Comparison of ENCODE assay signal across 11 cellular contexts in the genomic region with DNA sequence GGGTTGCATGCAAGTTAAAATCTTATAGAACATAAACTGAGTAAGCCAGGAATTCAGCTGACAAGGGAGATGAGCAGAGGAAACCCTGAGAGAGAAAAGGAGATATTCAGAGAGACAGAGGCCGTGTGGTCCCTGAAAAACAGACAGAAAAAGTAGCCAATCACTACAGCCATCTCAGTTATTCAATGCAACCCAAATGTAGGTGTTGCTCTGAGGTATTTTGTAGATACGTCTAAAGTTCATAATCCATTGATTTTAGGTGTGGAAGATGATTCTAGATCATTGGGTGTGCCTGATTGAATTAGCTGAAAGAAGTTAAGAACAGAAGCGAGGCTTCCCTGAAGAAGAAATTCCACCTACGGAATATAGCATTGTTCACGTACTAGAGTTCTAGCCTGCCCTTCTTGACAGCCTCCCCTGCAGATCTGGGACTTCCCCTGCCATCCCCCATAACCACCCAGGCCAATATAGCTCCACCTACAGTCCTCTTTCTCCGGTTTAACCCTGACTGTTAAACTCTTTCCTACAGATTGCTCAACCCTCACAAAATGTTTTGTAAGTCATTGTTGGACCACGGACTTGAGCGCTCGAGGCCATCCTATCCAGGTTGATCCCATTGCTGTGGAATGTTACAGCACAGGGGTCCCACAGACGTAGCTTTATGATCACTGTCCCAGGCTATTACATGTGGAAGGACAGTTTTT. TPM values are rescaled to one million over a fixed set of nuclear protein-coding genes. Genes with fewer than 3 reads are reported as not detected.
A peak's percentile ranks its signal among the peaks of the same experiment; 100 is the strongest.
DNase-seq lines count a peak whose midpoint lies in the region; ATAC-seq and TF ChIP-seq lines count a peak whose summit lies in the region.
"Had no signal": no experiment of that assay in that cellular context is flagged by ENCODE, and none has a peak within 500 bp of the region (broad histone marks: within the 10 kb centered on the region; RNA-seq: fewer than 3 reads in every experiment).

No MANE protein-coding gene starts in this region.

- in situ Hi-C loops in KBM-7 (cut with MboI; ENCODE audit: low pct_unique_long_range_greater_than_20kb, low sequenced_read_pairs), result no loop called here

- no peak overlapping the region for H3K27ac Mint-ChIP-seq in Caco-2 (ENCODE audit: unreplicated experiment)
- H3K27ac Mint-ChIP-seq in activated CD8-positive, alpha-beta memory T cell treated with anti-CD3 and anti-CD28 coated beads, Interleukin-2, amount 10 ng/mL, durations not matched to agents 7 days and 5 days, result no peak overlapping the region

- BruUV-seq in Caco-2 (replicated peaks; lab: Mats Ljungman, UMichigan), result no TSS peak

- CTCF ChIA-PET in Caco-2 (lab: Charles Lee), result interaction anchor here (2.2 kb wide), 1 partner anchor 46 kb away, joined by 10 read pairs; no protein-coding TSS in a partner anchor
- CTCF ChIA-PET in activated CD8-positive, alpha-beta memory T cell treated with anti-CD3 and anti-CD28 coated beads, Interleukin-2, amount 10 ng/mL, durations not matched to agents 7 days and 5 days (lab: Charles Lee), result interaction anchor here (1.1 to 1.6 kb wide), 4 partner anchors 9 to 459 kb away, joined by 4 to 12 read pairs (median 5); no protein-coding TSS in a partner anchor

- intact Hi-C loops in Caco-2 (cut with micrococcal nuclease; ENCODE audit: unreplicated experiment), result loop anchor here (1.0 kb wide), 1 partner anchor 45 kb away; no protein-coding TSS in a partner anchor

- no peaks in the 10 kb centered on the region for H3K9me3 ChIP-seq in Caco-2
- H3K9me3 ChIP-seq: mucosa of descending colon had no signal

- POLR2A ChIA-PET in Caco-2 (lab: Charles Lee), result no interaction called here

- H3K36me3 ChIP-seq in Caco-2 (ENCODE audit: control insufficient read depth, insufficient read depth, low read length), result no peaks in the 10 kb centered on the region

- H3K9me3 Mint-ChIP-seq in Caco-2 (ENCODE audit: unreplicated experiment), result no peaks in the 10 kb centered on the region
- H3K9me3 Mint-ChIP-seq in activated CD8-positive, alpha-beta memory T cell treated with anti-CD3 and anti-CD28 coated beads, Interleukin-2, amount 10 ng/mL, durations not matched to agents 7 days and 5 days (ENCODE audit: low read depth), result no peaks in the 10 kb centered on the region

- peaks cover 8% of the 10 kb centered on the region for H3K4me1 Mint-ChIP-seq in Caco-2 (ENCODE audit: low read depth, unreplicated experiment)
- H3K4me1 Mint-ChIP-seq in activated CD8-positive, alpha-beta memory T cell treated with anti-CD3 and anti-CD28 coated beads, Interleukin-2, amount 10 ng/mL, durations not matched to agents 7 days and 5 days, result peaks cover 8% of the 10 kb centered on the region

- TF ChIP-seq CTCF in Caco-2 (IDR thresholded peaks at IDR 0.05; ENCODE audit: insufficient read depth in 1 of 2, low read depth in 1 of 2, low read length in 1 of 2, severe bottlenecking in 1 of 2, unreplicated experiment in 1 of 2) (no peak), epithelial cell of proximal tubule (conservative IDR thresholded peaks at IDR 0.05; ENCODE audit: low read depth, low read length) (peak; percentile 24)

- no peaks in the 10 kb centered on the region for H3K4me1 ChIP-seq in Caco-2

- no peak overlapping the region for H3K4me3 ChIP-seq in Caco-2 (ENCODE audit: low read depth, low read length)
- no peak overlapping the region for H3K4me3 ChIP-seq in epithelial cell of proximal tubule (ENCODE audit: low read depth, low read length)
- H3K4me3 ChIP-seq: mucosa of descending colon had no signal

- no peaks in the 10 kb centered on the region for H3K36me3 Mint-ChIP-seq in Caco-2 (ENCODE audit: insufficient read depth, unreplicated experiment)
- H3K36me3 Mint-ChIP-seq in activated CD8-positive, alpha-beta memory T cell treated with anti-CD3 and anti-CD28 coated beads, Interleukin-2, amount 10 ng/mL, durations not matched to agents 7 days and 5 days, result no peaks in the 10 kb centered on the region

- H3K4me3 Mint-ChIP-seq in Caco-2 (ENCODE audit: unreplicated experiment), result no peak overlapping the region
- no peak overlapping the region for H3K4me3 Mint-ChIP-seq in activated CD8-positive, alpha-beta memory T cell treated with anti-CD3 and anti-CD28 coated beads, Interleukin-2, amount 10 ng/mL, durations not matched to agents 7 days and 5 days

- no peaks in the 10 kb centered on the region; the same call in 1 of the 2 replicates for H3K27me3 ChIP-seq in Caco-2 (replicated peaks; ENCODE audit: control insufficient read depth, insufficient read depth, low read length)

- peak; percentile 46 for ATAC-seq in GM19468 (IDR thresholded peaks at IDR 0.05; ENCODE audit: extremely low read depth, unreplicated experiment)
- ATAC-seq in activated CD8-positive, alpha-beta memory T cell treated with anti-CD3 and anti-CD28 coated beads, Interleukin-2, amount 10 ng/mL, durations not matched to agents 7 days and 5 days, result no peak
- ATAC-seq: mucosa of descending colon had no signal

- peak; percentile 20 to 45 for DNase-seq in Caco-2
- DNase-seq in KBM-7, result peak; percentile 43
- no peak for DNase-seq in epithelial cell of proximal tubule (ENCODE audit: low read depth)
- no peak for DNase-seq in globus pallidus (ENCODE audit: low spot score)
- DNase-seq in ecto neural progenitor cell (ENCODE audit: low spot score), result no peak
- no peak for DNase-seq in activated naive CD4-positive, alpha-beta T cell treated with anti-CD3 and anti-CD28 coated beads, Interleukin-2, amount 50 U/mL, for 16 hours
- DNase-seq in activated CD8-positive, alpha-beta memory T cell treated with anti-CD3 and anti-CD28 coated beads, Interleukin-2, amount 10 ng/mL, durations not matched to agents 7 days and 5 days, result no peak
- DNase-seq: C1 segment of cervical spinal cord, mucosa of descending colon, NCI-H510A had no signal

- H3K27me3 Mint-ChIP-seq in Caco-2 (ENCODE audit: insufficient read depth, unreplicated experiment), result peaks cover 2% of the 10 kb centered on the region
- peaks cover 7% of the 10 kb centered on the region for H3K27me3 Mint-ChIP-seq in activated CD8-positive, alpha-beta memory T cell treated with anti-CD3 and anti-CD28 coated beads, Interleukin-2, amount 10 ng/mL, durations not matched to agents 7 days and 5 days

RNA-seq across cellular contexts. Expression of a gene that starts 21.7 kb away (rescaled TPM):
- total RNA-seq in Caco-2 (2022) (not detected in 2 replicates), epithelial cell of proximal tubule (not detected in 2 replicates)
- not detected for total RNA-seq in activated CD8-positive, alpha-beta memory T cell treated with anti-CD3 and anti-CD28 coated beads, Interleukin-2, amount 10 ng/mL, durations not matched to agents 7 days and 5 days
- total RNA-seq: mucosa of descending colon had no signal

RNA-seq across cellular contexts. Expression of a gene that starts 50.3 kb away (rescaled TPM):
- not detected in 2 replicates for total RNA-seq in Caco-2 (2022)
- total RNA-seq in epithelial cell of proximal tubule, result 6.7 and 11.3 TPM in 2 replicates
- total RNA-seq in activated CD8-positive, alpha-beta memory T cell treated with anti-CD3 and anti-CD28 coated beads, Interleukin-2, amount 10 ng/mL, durations not matched to agents 7 days and 5 days, result not detected

Comparison
In these comparisons a context has a peak if more than half of its experiments do, and no peak if none do; other contexts are left out.
1. DNase-seq: peak in Caco-2 (2 of 2) and KBM-7 (single experiment); none in epithelial cell of proximal tubule (single experiment), globus pallidus (single experiment), ecto neural progenitor cell (single experiment), activated naive CD4-positive, alpha-beta T cell treated with anti-CD3 and anti-CD28 coated beads, Interleukin-2, amount 50 U/mL, for 16 hours (single experiment) and activated CD8-positive, alpha-beta memory T cell treated with anti-CD3 and anti-CD28 coated beads, Interleukin-2, amount 10 ng/mL, durations not matched to agents 7 days and 5 days (single experiment).